8 cellular contexts compared by ENCODE assay signal in the genomic region with DNA sequence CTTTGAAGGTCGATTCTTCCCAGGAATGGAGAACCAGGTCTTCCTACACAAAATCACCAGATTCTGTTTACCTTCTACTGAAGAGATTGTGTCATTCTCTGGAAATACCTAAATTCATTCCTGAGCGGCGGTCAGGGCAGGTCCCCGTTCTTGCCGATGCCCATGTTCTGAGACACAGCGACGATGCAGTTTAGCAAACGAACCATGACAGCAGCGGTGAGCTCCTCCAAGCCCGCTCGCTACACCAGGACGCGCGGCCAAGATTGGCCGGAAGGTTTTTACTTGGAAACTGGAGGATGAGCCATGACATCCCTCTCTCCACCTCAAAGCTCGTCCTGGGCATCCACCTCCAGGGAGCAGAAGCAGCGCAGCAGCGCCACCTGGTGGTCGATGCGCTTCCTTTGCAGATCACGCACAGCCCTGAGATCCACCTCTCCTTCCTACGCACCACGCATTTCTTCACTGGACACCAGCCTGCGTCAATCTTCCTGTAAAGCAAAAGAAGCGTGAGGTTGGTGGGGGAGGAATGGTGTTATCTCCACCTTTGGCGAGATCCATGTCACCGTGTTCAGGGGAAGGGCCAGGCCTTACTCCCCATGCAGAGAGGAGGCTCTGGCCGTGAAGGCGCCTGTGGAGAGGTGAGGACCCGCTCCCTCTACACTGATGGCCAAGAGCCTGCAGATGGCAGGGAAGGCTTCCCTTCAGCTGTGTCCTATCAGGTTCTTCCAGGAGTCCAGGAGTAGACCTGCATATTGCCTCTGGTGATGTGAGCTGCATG. TPM values are rescaled to one million over a fixed set of nuclear protein-coding genes. Genes with fewer than 3 reads are reported as not detected.
DNase-seq lines count a peak whose midpoint lies in the region; ATAC-seq and TF ChIP-seq lines count a peak whose summit lies in the region.

No MANE protein-coding gene starts in this region.

- intact Hi-C loops in dorsolateral prefrontal cortex (cut with DNase I) = loop anchor here (1.0 to 5.0 kb wide), 5 partner anchors 95 to 230 kb away; a partner anchor contains a TSS

- H3K27ac ChIP-seq in dorsolateral prefrontal cortex = peak overlapping the region in 39 of 59 donors; percentile 6 to 80 (median 51)
- H3K27ac ChIP-seq in lung (ENCODE audit: low read depth in 1 of 2, low read length in 1 of 2) = no peak overlapping the region

- no peaks in the 10 kb centered on the region for H3K36me3 ChIP-seq in lung (ENCODE audit: control insufficient read depth in 2 of 2, insufficient read depth in 2 of 2, low read length in 2 of 2)

- H3K9me3 ChIP-seq in lung (ENCODE audit: control insufficient read depth in 2 of 2, insufficient read depth in 1 of 2, low read length in 1 of 2) = no peaks in the 10 kb centered on the region

- peak overlapping the region; percentile 16 to 68 (median 49) for H3K4me3 ChIP-seq in dorsolateral prefrontal cortex
- no peak overlapping the region for H3K4me3 ChIP-seq in lung

- peak; percentile 45 to 68 for DNase-seq in NCI-H187 (lab: John Stamatoyannopoulos, UW)
- no peak for DNase-seq in NCI-H187 treated with DMSO at 0.1 percent for 48 hours (lab: John Stamatoyannopoulos, UW)
- DNase-seq in NCI-H526 treated with DMSO at 0.1 percent for 48 hours (lab: John Stamatoyannopoulos, UW) = peak; percentile 84
- peak; percentile 92 to 94 for DNase-seq in activated CD4-positive, alpha-beta T cell treated with anti-CD3 and anti-CD28 coated beads, Interleukin-2, amount 50 U/mL, for 48 hours
- DNase-seq in dorsolateral prefrontal cortex = peak; percentile 42 to 95 (median 87)
- DNase-seq in lung (ENCODE audit: low spot score) = peak; percentile 89
- peak; percentile 81 to 87 (median 85) for DNase-seq in stimulated activated CD4-positive, alpha-beta T cell treated with anti-CD3 and anti-CD28 coated beads, TNF-alpha, amount 100 ng/mL, for 24 hours (ENCODE audit: low read depth in 3 of 3)

- TF ChIP-seq CTCF in dorsolateral prefrontal cortex (IDR thresholded peaks at IDR 0.05 in 54 of 56, conservative IDR thresholded peaks at IDR 0.05 in 2 of 56; ENCODE audit: low read depth in 1 of 56, partially characterized antibody in 56 of 56) (peak; percentile 86 to 99 (median 95)), lung (IDR thresholded peaks at IDR 0.05; ENCODE audit: control extremely low read depth, extremely low read depth) (peak; percentile 98)

- no peaks in the 10 kb centered on the region for H3K4me1 ChIP-seq in lung (ENCODE audit: control insufficient read depth in 2 of 2, insufficient read depth in 2 of 2, low read length in 2 of 2)

- ATAC-seq in HG03196 (IDR thresholded peaks at IDR 0.05; ENCODE audit: unreplicated experiment) (peak; percentile 56), lung (ENCODE audit: insufficient read depth, low FRiP score) (peak; percentile 99)

- H3K27me3 ChIP-seq in dorsolateral prefrontal cortex (peaks cover 0 to 26% (median 0%) of the 10 kb centered on the region in 45 donors), lung (ENCODE audit: control insufficient read depth, insufficient read depth) (no peaks in the 10 kb centered on the region)

- WGBS in lung, 2 donors = 4 to 5% methylated on average over 30 of the region's 30 CpGs

RNA-seq across cellular contexts. Expression of a gene that starts 9.9 kb away (rescaled TPM):
- 100 to 1,000 TPM in 119 of 120 experiments, 10 to 100 TPM in 1; 80.7 to 736 (median 221) TPM for total RNA-seq in dorsolateral prefrontal cortex
- 1,000 to 10,000 TPM in 1 of 2 donors, 100 to 1,000 TPM in 1; 668 to 1,563 TPM for total RNA-seq in lung
- 1,000 to 10,000 TPM; 1,310 to 3,772 TPM for polyA plus RNA-seq in lung

RNA-seq across cellular contexts. Expression of a gene that starts 36.5 kb away (rescaled TPM):
- 10 to 100 TPM in 30 of 120 experiments, 1 to 10 TPM in 90; 2.3 to 17.9 (median 7.9) TPM for total RNA-seq in dorsolateral prefrontal cortex
- total RNA-seq in lung = 10 to 100 TPM; 16.5 to 48.2 TPM
- polyA plus RNA-seq in lung = 10 to 100 TPM; 27.7 to 28.0 TPM

Comparison
In these comparisons a context has a peak if more than half of its experiments do, and no peak if none do; other contexts are left out.
1. H3K27ac ChIP-seq: peak in dorsolateral prefrontal cortex (39 of 59); none in lung (0 of 2).